ENCODE assay signal across 9 cellular contexts in the genomic region with DNA sequence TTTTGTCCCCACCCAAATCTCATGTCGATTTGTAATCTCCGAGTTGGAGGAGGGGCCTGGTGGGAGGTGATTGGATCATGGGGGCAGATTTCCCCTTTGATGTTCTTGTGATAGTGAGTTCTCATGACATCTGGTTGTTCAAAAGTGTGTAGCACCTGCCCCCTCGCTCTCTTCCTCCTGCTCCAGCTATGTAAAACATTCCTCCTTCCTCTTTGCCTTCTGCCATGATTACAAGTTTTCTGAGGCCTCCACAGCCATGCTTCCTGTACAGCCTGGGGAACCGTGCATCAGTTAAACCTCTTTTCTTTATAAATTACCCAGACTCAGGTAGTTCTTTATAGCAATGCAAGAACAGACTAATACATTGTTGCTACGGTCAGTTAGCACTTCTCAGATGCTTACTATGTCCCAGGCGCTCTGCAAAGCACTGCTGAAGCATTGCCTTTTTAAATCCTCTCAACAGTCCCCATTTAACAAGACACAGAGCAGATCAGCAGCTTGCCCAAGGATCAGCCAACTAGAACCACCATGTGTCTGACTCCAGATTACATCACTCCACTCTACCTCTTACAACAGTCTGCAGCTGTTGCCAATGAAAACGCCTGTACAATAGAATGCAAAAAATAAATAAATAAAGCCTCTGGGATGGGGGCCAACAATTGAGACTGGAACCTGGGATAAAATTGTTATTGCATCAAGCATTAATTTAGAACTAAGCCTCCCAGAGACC.
DNase-seq lines count a peak whose midpoint lies in the region; ATAC-seq and TF ChIP-seq lines count a peak whose summit lies in the region.
"Had no signal": no experiment of that assay in that cellular context is flagged by ENCODE, and none has a peak within 500 bp of the region (broad histone marks: within the 10 kb centered on the region; RNA-seq: fewer than 3 reads in every experiment).

No MANE protein-coding gene starts in this region.

- in situ Hi-C loops in GM13976 (cut with MboI; ENCODE audit: low sequenced_read_pairs, unreplicated experiment) = no loop called here

- TF ChIP-seq CTCF in GM13976 (IDR thresholded peaks at IDR 0.05; ENCODE audit: borderline replicate concordance, control extremely low read depth, extremely low read depth, insufficient read depth, missing control alignments) = no peak

- peak; percentile 7 for DNase-seq in ELR (ENCODE audit: low read depth)
- peak; percentile 83 for DNase-seq in NCI-H345 treated with DMSO at 0.1 percent for 48 hours (lab: John Stamatoyannopoulos, UW; ENCODE audit: unreplicated experiment)
- DNase-seq in epidermal melanocyte (ENCODE audit: insufficient read length, low spot score) = peak; percentile 65
- peak; percentile 84 for DNase-seq in pons (ENCODE audit: low spot score)
- DNase-seq in GM13976 (ENCODE audit: low spot score) = no peak
- DNase-seq in DMS114 treated with DMSO at 0.1 percent for 48 hours (lab: John Stamatoyannopoulos, UW; ENCODE audit: unreplicated experiment) = no peak
- DNase-seq: stimulated activated naive CD8-positive, alpha-beta T cell treated with anti-CD3 and anti-CD28 coated beads, Interleukin-15, Interleukin-2, amounts not matched to agents 100 U/mL and 50 U/mL, for 24 hours had no signal

- ATAC-seq in HG02981 (IDR thresholded peaks at IDR 0.05; ENCODE audit: unreplicated experiment) (no peak), HG03045 (IDR thresholded peaks at IDR 0.05; ENCODE audit: unreplicated experiment) (no peak)
- ATAC-seq: stimulated activated naive CD8-positive, alpha-beta T cell treated with anti-CD3 and anti-CD28 coated beads, Interleukin-15, Interleukin-2, amounts not matched to agents 100 U/mL and 50 U/mL, for 24 hours had no signal

Comparison
In these comparisons a context has a peak if more than half of its experiments do, and no peak if none do; other contexts are left out.
1. DNase-seq: peak in ELR (single experiment), NCI-H345 treated with DMSO at 0.1 percent for 48 hours (single experiment), epidermal melanocyte (single experiment) and pons (single experiment); none in GM13976 (single experiment) and DMS114 treated with DMSO at 0.1 percent for 48 hours (single experiment).